In genomic region chr10:46222364-46222935, GRCh38 we compare ENCODE assay signal across 29 cellular contexts.
DNase-seq lines count a peak whose midpoint lies in the region; ATAC-seq and TF ChIP-seq lines count a peak whose summit lies in the region.
"Had no signal": no experiment of that assay in that cellular context is flagged by ENCODE, and none has a peak within 500 bp of the region (broad histone marks: within the 10 kb centered on the region; RNA-seq: fewer than 3 reads in every experiment).

No MANE protein-coding gene starts in this region.

- no peak for ATAC-seq in activated T-helper 17 cell treated with anti-CD3 and anti-CD28 coated beads, Interleukin-2, amount 50 U/mL, for 72 hours (replicated peaks)
- ATAC-seq in GM21515 (IDR thresholded peaks at IDR 0.05; ENCODE audit: unreplicated experiment) (no peak), GM21576 (IDR thresholded peaks at IDR 0.05; ENCODE audit: unreplicated experiment) (no peak)
- ATAC-seq: effector memory CD8-positive, alpha-beta T cell; gastrocnemius medialis; GM23338; left lobe of liver; sciatic nerve had no signal

- no peak for TF ChIP-seq POLR2A in suprapubic skin (IDR thresholded peaks at IDR 0.05)

- DNase-seq in CD14-positive monocyte (ENCODE audit: low spot score) (peak; percentile 22), ELR (ENCODE audit: low read depth) (peak; percentile 25), foreskin melanocyte (peak; percentile 70), suprapubic skin (ENCODE audit: low spot score in 2 of 2) (no peak)
- DNase-seq in stimulated activated CD4-positive, alpha-beta T cell treated with anti-CD3 and anti-CD28 coated beads, Interleukin-15, amount 100 ng/mL, for 24 hours = no peak
- DNase-seq: activated gamma-delta T cell; activated T-cell treated with anti-CD3 and anti-CD28 coated beads for 4 hours; C1 segment of cervical spinal cord; effector memory CD8-positive, alpha-beta T cell; gastrocnemius medialis; mesenchymal stem cell; NCI-H1417; NCI-H2081; NCI-H2227 treated with DMSO at 0.1 percent for 48 hours; NCI-H774; SK-N-SH; stimulated activated naive B cell treated with anti-CD40 and anti-IgM and Interleukin-4, amounts not matched to agents 10 μg/mL and 1 μg/mL and 100 μg/mL, for 72 hours; T-helper 2 cell had no signal

- no peak overlapping the region for H3K4me3 Mint-ChIP-seq in CD14-positive monocyte
- no peak overlapping the region for H3K4me3 Mint-ChIP-seq in activated T-helper 17 cell treated with anti-CD3 and anti-CD28 coated beads, Interleukin-2, amount 50 U/mL, for 72 hours
- H3K4me3 Mint-ChIP-seq: effector memory CD8-positive, alpha-beta T cell; GM23338; stimulated activated naive B cell treated with anti-CD40 and anti-IgM and Interleukin-4, amounts not matched to agents 10 μg/mL and 1 μg/mL and 100 μg/mL, for 72 hours had no signal

- no peak overlapping the region for H3K27ac Mint-ChIP-seq in CD14-positive monocyte
- H3K27ac Mint-ChIP-seq in activated T-helper 17 cell treated with anti-CD3 and anti-CD28 coated beads, Interleukin-2, amount 50 U/mL, for 72 hours = peak overlapping the region; percentile 34
- H3K27ac Mint-ChIP-seq: GM23338; stimulated activated naive B cell treated with anti-CD40 and anti-IgM and Interleukin-4, amounts not matched to agents 10 μg/mL and 1 μg/mL and 100 μg/mL, for 72 hours had no signal

- no peaks in the 10 kb centered on the region for H3K36me3 ChIP-seq in suprapubic skin
- H3K36me3 ChIP-seq: adrenal gland, colonic mucosa, gastrocnemius medialis, neutrophil, prostate gland had no signal

- peaks cover 1 to 2% (median 2%) of the 10 kb centered on the region in 3 donors for H3K27me3 Mint-ChIP-seq in CD14-positive monocyte (ENCODE audit: low read depth in 3 of 3)
- H3K27me3 Mint-ChIP-seq in activated T-helper 17 cell treated with anti-CD3 and anti-CD28 coated beads, Interleukin-2, amount 50 U/mL, for 72 hours = no peaks in the 10 kb centered on the region
- H3K27me3 Mint-ChIP-seq: effector memory CD8-positive, alpha-beta T cell; stimulated activated naive B cell treated with anti-CD40 and anti-IgM and Interleukin-4, amounts not matched to agents 10 μg/mL and 1 μg/mL and 100 μg/mL, for 72 hours had no signal

- intact Hi-C loops in CD14-positive monocyte (cut with micrococcal nuclease) = no loop called here

- H3K4me1 Mint-ChIP-seq in CD14-positive monocyte = peaks cover 12% of the 10 kb centered on the region
- H3K4me1 Mint-ChIP-seq in activated T-helper 17 cell treated with anti-CD3 and anti-CD28 coated beads, Interleukin-2, amount 50 U/mL, for 72 hours = peaks cover 5% of the 10 kb centered on the region

- no peaks in the 10 kb centered on the region for H3K9me3 ChIP-seq in suprapubic skin
- H3K9me3 ChIP-seq: adrenal gland, colonic mucosa, gastrocnemius medialis, neutrophil, prostate gland, SK-N-SH had no signal

- H3K9me3 Mint-ChIP-seq in CD14-positive monocyte = peaks cover 0 to 9% (median 2%) of the 10 kb centered on the region in 7 donors
- no peaks in the 10 kb centered on the region for H3K9me3 Mint-ChIP-seq in activated T-helper 17 cell treated with anti-CD3 and anti-CD28 coated beads, Interleukin-2, amount 50 U/mL, for 72 hours
- H3K9me3 Mint-ChIP-seq: effector memory CD8-positive, alpha-beta T cell had no signal

- no peaks in the 10 kb centered on the region for H3K4me1 ChIP-seq in suprapubic skin
- H3K4me1 ChIP-seq: adrenal gland, colonic mucosa, gastrocnemius medialis, prostate gland had no signal

- 95% methylated on average over 4 of the region's 4 CpGs for WGBS in suprapubic skin

- TF ChIP-seq CTCF in CD14-positive monocyte (IDR thresholded peaks at IDR 0.05) (no peak), suprapubic skin (IDR thresholded peaks at IDR 0.05) (no peak)

- H3K4me3 ChIP-seq in suprapubic skin = no peak overlapping the region
- H3K4me3 ChIP-seq: adrenal gland, colonic mucosa, gastrocnemius medialis, GM23338, hepatocyte, prostate gland had no signal

- H3K27ac ChIP-seq in suprapubic skin = no peak overlapping the region
- H3K27ac ChIP-seq: adrenal gland, colonic mucosa, gastrocnemius medialis, hepatocyte, neutrophil, prostate gland had no signal

- no peak for TF ChIP-seq EP300 in suprapubic skin (IDR thresholded peaks at IDR 0.05)

- H3K36me3 Mint-ChIP-seq in CD14-positive monocyte = no peaks in the 10 kb centered on the region
- H3K36me3 Mint-ChIP-seq in activated T-helper 17 cell treated with anti-CD3 and anti-CD28 coated beads, Interleukin-2, amount 50 U/mL, for 72 hours (ENCODE audit: low read depth) = peaks cover 13% of the 10 kb centered on the region

- no peaks in the 10 kb centered on the region for H3K27me3 ChIP-seq in suprapubic skin
- H3K27me3 ChIP-seq: adrenal gland, colonic mucosa, gastrocnemius medialis, hepatocyte, neutrophil had no signal

Comparison
In these comparisons a context has a peak if more than half of its experiments do, and no peak if none do; other contexts are left out.
1. DNase-seq: peak in CD14-positive monocyte (single experiment), ELR (single experiment) and foreskin melanocyte (single experiment); none in suprapubic skin (0 of 2) and stimulated activated CD4-positive, alpha-beta T cell treated with anti-CD3 and anti-CD28 coated beads, Interleukin-15, amount 100 ng/mL, for 24 hours (single experiment).